In the genomic region with DNA sequence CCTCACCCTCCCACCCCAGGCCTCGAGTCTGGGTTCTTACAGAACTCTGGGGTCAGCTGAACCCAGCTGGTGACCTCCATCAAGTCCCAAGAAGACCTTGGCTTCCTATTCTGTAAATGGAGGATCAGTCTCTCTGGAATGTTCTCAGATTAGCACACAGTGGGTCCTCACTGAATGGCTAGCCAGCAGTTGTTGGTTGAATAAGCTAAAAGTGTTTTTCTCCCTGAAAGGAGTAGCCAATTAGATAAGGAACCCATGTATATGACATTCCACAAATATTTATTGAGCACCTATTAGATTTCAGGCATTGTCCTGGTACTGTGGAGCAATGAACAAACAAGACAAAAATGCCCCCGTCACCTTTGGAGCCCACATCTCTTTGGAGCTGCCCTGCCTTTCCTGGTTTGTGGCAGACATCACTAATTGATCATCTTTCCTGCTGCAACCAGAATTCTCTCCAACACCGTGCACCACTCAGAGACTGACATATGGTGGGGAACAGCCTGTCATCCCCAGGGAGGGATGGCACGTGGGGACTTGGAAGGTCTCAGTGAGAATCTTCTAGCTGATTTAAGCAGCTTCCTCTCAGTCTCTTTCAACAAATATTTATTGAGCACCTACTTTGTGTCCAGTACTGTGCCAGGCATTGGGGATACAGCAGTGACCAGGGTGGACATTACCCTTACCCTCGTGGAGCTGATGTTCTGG, we compare ENCODE assay signal across 1 cellular context.
TF ChIP-seq lines count a peak whose summit lies in the region.

No MANE protein-coding gene starts in this region.

TF ChIP-seq in K562, 482 proteins besides CTCF, POLR2A, EP300 and RAD21:
- TF ChIP-seq ZNF146 (CRISPR knock-in tag; IDR thresholded peaks at IDR 0.05; ENCODE audit: unreplicated experiment) (no peak), ZBTB17 (CRISPR knock-in tag; IDR thresholded peaks at IDR 0.05) (peak; percentile 68; the same call in 1 of the 2 replicates), PHF8 (IDR thresholded peaks at IDR 0.05; ENCODE audit: borderline replicate concordance, low read length) (no peak), ZKSCAN1 (IDR thresholded peaks at IDR 0.05; ENCODE audit: low read depth, low read length) (peak; percentile 67; the same call in 1 of the 2 replicates), ZNF384 (IDR thresholded peaks at IDR 0.05; ENCODE audit: low read depth, low read length) (no peak), CBX3 (IDR thresholded peaks at IDR 0.05; ENCODE audit: borderline replicate concordance in 1 of 2, low read length in 2 of 2) (no peak), ELF2 (CRISPR knock-in tag; IDR thresholded peaks at IDR 0.05) (no peak), ZNF57 (CRISPR knock-in tag; IDR thresholded peaks at IDR 0.05) (no peak), ZNF324 (CRISPR knock-in tag; IDR thresholded peaks at IDR 0.05) (no peak)
- TF ChIP-seq, protein P1, sequence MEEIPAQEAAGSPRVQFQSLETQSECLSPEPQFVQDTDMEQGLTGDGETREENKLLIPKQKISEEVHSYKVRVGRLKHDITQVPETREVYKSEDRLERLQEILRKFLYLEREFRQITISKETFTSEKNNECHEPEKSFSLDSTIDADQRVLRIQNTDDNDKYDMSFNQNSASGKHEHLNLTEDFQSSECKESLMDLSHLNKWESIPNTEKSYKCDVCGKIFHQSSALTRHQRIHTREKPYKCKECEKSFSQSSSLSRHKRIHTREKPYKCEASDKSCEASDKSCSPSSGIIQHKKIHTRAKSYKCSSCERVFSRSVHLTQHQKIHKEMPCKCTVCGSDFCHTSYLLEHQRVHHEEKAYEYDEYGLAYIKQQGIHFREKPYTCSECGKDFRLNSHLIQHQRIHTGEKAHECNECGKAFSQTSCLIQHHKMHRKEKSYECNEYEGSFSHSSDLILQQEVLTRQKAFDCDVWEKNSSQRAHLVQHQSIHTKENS (CRISPR knock-in tag; IDR thresholded peaks at IDR 0.05), result no peak
- TF ChIP-seq, protein P2, sequence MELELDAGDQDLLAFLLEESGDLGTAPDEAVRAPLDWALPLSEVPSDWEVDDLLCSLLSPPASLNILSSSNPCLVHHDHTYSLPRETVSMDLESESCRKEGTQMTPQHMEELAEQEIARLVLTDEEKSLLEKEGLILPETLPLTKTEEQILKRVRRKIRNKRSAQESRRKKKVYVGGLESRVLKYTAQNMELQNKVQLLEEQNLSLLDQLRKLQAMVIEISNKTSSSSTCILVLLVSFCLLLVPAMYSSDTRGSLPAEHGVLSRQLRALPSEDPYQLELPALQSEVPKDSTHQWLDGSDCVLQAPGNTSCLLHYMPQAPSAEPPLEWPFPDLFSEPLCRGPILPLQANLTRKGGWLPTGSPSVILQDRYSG (tag; conservative IDR thresholded peaks at IDR 0.05; ENCODE audit: low read depth), result no peak
- TF ChIP-seq, protein P3, sequence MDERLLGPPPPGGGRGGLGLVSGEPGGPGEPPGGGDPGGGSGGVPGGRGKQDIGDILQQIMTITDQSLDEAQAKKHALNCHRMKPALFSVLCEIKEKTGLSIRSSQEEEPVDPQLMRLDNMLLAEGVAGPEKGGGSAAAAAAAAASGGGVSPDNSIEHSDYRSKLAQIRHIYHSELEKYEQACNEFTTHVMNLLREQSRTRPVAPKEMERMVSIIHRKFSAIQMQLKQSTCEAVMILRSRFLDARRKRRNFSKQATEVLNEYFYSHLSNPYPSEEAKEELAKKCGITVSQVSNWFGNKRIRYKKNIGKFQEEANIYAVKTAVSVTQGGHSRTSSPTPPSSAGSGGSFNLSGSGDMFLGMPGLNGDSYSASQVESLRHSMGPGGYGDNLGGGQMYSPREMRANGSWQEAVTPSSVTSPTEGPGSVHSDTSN (CRISPR knock-in tag; IDR thresholded peaks at IDR 0.05; ENCODE audit: low read depth), result no peak
- TF ChIP-seq, protein P3 (tag; conservative IDR thresholded peaks at IDR 0.05; ENCODE audit: low read depth), result no peak
- TF ChIP-seq, protein P4, sequence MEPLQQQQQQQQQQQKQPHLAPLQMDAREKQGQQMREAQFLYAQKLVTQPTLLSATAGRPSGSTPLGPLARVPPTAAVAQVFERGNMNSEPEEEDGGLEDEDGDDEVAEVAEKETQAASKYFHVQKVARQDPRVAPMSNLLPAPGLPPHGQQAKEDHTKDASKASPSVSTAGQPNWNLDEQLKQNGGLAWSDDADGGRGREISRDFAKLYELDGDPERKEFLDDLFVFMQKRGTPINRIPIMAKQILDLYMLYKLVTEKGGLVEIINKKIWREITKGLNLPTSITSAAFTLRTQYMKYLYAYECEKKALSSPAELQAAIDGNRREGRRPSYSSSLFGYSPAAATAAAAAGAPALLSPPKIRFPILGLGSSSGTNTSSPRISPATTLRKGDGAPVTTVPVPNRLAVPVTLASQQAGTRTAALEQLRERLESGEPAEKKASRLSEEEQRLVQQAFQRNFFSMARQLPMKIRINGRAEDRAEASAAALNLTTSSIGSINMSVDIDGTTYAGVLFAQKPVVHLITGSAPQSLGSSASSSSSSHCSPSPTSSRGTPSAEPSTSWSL (CRISPR knock-in tag; IDR thresholded peaks at IDR 0.05; ENCODE audit: borderline replicate concordance), result no peak
